In genomic region chr14:54366726-54367707, GRCh38 we compare ENCODE assay signal across 9 cellular contexts. TPM values are rescaled to one million over a fixed set of nuclear protein-coding genes. Genes with fewer than 3 reads are reported as not detected.
DNase-seq lines count a peak whose midpoint lies in the region; ATAC-seq, FAIRE-seq and TF ChIP-seq lines count a peak whose summit lies in the region.
"Had no signal": no experiment of that assay in that cellular context is flagged by ENCODE, and none has a peak within 500 bp of the region (broad histone marks: within the 10 kb centered on the region; RNA-seq: fewer than 3 reads in every experiment).

No MANE protein-coding gene starts in this region.

- peak overlapping the region in 1 of 4 donors; percentile 47 for H3K27ac ChIP-seq in pancreas

- H3K27ac Mint-ChIP-seq in activated T-cell treated with anti-CD3 and anti-CD28 coated beads, Interleukin-2, amount 50 U/mL, for 72 hours, result no peak overlapping the region
- H3K27ac Mint-ChIP-seq: dendritic cell treated with granulocyte-macrophage colony-stimulating factor and Interleukin-4, amounts not matched to agents 40 ng/mL and 50 ng/mL, for 4 days had no signal

- 35 to 41% methylated on average over 9 of the region's 9 CpGs for WGBS in pancreas, 2 donors

- FAIRE-seq in pancreas (lab: Jason Lieb, UNC), result no peak

- no peaks in the 10 kb centered on the region for H3K36me3 ChIP-seq in pancreas

- no peak overlapping the region for H3K4me3 ChIP-seq in pancreas

- no peak for TF ChIP-seq CTCF in pancreas (IDR thresholded peaks at IDR 0.05)

- H3K4me1 Mint-ChIP-seq in activated T-cell treated with anti-CD3 and anti-CD28 coated beads, Interleukin-2, amount 50 U/mL, for 72 hours (ENCODE audit: low read depth), result peaks cover 5% of the 10 kb centered on the region

- no peaks in the 10 kb centered on the region for H3K27me3 ChIP-seq in pancreas

- ATAC-seq in HG02623 (IDR thresholded peaks at IDR 0.05; ENCODE audit: unreplicated experiment) (peak; percentile 75), pancreas (peak; percentile 35 to 89 (median 86)), HG02763 (IDR thresholded peaks at IDR 0.05; ENCODE audit: unreplicated experiment) (no peak)
- ATAC-seq in activated T-cell treated with anti-CD3 and anti-CD28 coated beads, Interleukin-2, amount 50 U/mL, for 72 hours (replicated peaks in 1 of 2), result peak; percentile 82 to 85

- no peaks in the 10 kb centered on the region for H3K36me3 Mint-ChIP-seq in activated T-cell treated with anti-CD3 and anti-CD28 coated beads, Interleukin-2, amount 50 U/mL, for 72 hours (ENCODE audit: insufficient read depth in 2 of 2)

- no peaks in the 10 kb centered on the region for H3K9me3 Mint-ChIP-seq in activated T-cell treated with anti-CD3 and anti-CD28 coated beads, Interleukin-2, amount 50 U/mL, for 72 hours
- H3K9me3 Mint-ChIP-seq: dendritic cell treated with granulocyte-macrophage colony-stimulating factor and Interleukin-4, amounts not matched to agents 40 ng/mL and 50 ng/mL, for 4 days had no signal

- intact Hi-C loops in pancreas (cut with DNase I), result no loop called here

- H3K27me3 Mint-ChIP-seq in activated T-cell treated with anti-CD3 and anti-CD28 coated beads, Interleukin-2, amount 50 U/mL, for 72 hours (ENCODE audit: low read depth), result peaks cover 27% of the 10 kb centered on the region

- no peak overlapping the region for H3K4me3 Mint-ChIP-seq in activated T-cell treated with anti-CD3 and anti-CD28 coated beads, Interleukin-2, amount 50 U/mL, for 72 hours
- H3K4me3 Mint-ChIP-seq: dendritic cell treated with granulocyte-macrophage colony-stimulating factor and Interleukin-4, amounts not matched to agents 40 ng/mL and 50 ng/mL, for 4 days had no signal

- peaks cover 0 to 14% (median 0%) of the 10 kb centered on the region in 3 donors for H3K4me1 ChIP-seq in pancreas

- DNase-seq in DMS153 (lab: John Stamatoyannopoulos, UW) (peak; percentile 18), DMS153 treated with DMSO at 0.1 percent for 48 hours (lab: John Stamatoyannopoulos, UW; ENCODE audit: unreplicated experiment) (no peak), NCI-H226 (peak; percentile 56), glomerular endothelial cell (ENCODE audit: extremely low read depth, low read depth, low spot score) (peak; percentile 41), pancreas (peak in 3 of 6 donors; percentile 9 to 26 (median 18))
- peak; percentile 16 to 37 for DNase-seq in activated T-cell treated with anti-CD3 and anti-CD28 coated beads, Interleukin-2, amount 50 U/mL, for 72 hours

- no peaks in the 10 kb centered on the region for H3K9me3 ChIP-seq in pancreas

RNA-seq across cellular contexts. Expression of gene CDKN3, which starts 29.8 kb away (rescaled TPM):
- 100 to 1,000 TPM in 1 of 2 donors, 10 to 100 TPM in 1; 92.0 to 121 TPM for total RNA-seq in activated T-cell treated with anti-CD3 and anti-CD28 coated beads, Interleukin-2, amount 50 U/mL, for 72 hours
- 6.0 and 16.3 TPM in 2 replicates for total RNA-seq in glomerular endothelial cell
- total RNA-seq in pancreas, result 1 to 10 TPM in 3 of 6 donors, under 1 TPM in 2, not detected in 1; 0.66 to 1.6 (median 1.1) TPM
- polyA plus RNA-seq in pancreas, result 1 to 10 TPM in 1 of 2 donors, under 1 TPM in 1; 0.61 to 1.0 TPM
